In genomic region chr17:59642535-59642934, GRCh38 we compare ENCODE assay signal across 8 cellular contexts. TPM values are rescaled to one million over a fixed set of nuclear protein-coding genes. Genes with fewer than 3 reads are reported as not detected.
DNase-seq lines count a peak whose midpoint lies in the region; ATAC-seq and TF ChIP-seq lines count a peak whose summit lies in the region.

No MANE protein-coding gene starts in this region.

- TF ChIP-seq CTCF in A673 (conservative IDR thresholded peaks at IDR 0.05; ENCODE audit: low read depth, low read length) (no peak), GM12865 (IDR thresholded peaks at IDR 0.05; ENCODE audit: insufficient read depth, low read depth, low read length, missing control alignments) (no peak)

- POLR2A ChIA-PET in A673 (lab: Charles Lee; ENCODE audit: low non-redundant PET), result no interaction called here

- peak overlapping the region; percentile 84 for H3K27ac Mint-ChIP-seq in T-helper 17 cell

- CTCF ChIA-PET in A673 (lab: Charles Lee), result no interaction called here

- H3K27ac ChIP-seq in A673 (ENCODE audit: low read depth, low read length, poor library complexity, severe bottlenecking), result peak overlapping the region; percentile 16
- peak overlapping the region; percentile 3 for H3K27ac ChIP-seq in muscle layer of duodenum (ENCODE audit: low read length)

- peak overlapping the region; percentile 71 for H3K4me3 Mint-ChIP-seq in T-helper 17 cell

- DNase-seq in A673 (ENCODE audit: low spot score) (no peak), GM12865 (ENCODE audit: low read depth) (no peak), T-helper 17 cell (no peak), HPDE6-E6E7 (ENCODE audit: extremely low spot score) (no peak), NCI-H345 (lab: John Stamatoyannopoulos, UW) (no peak), middle frontal gyrus (ENCODE audit: extremely low spot score, low spot score) (no peak)

- intact Hi-C loops in A673 (cut with micrococcal nuclease; ENCODE audit: unreplicated experiment), result no loop called here

- no peak overlapping the region for H3K4me3 ChIP-seq in A673 (ENCODE audit: low read depth, low read length, poor library complexity, severe bottlenecking)
- H3K4me3 ChIP-seq in GM12865 (ENCODE audit: low read depth, low read length), result peak overlapping the region; percentile 12; the same call in 1 of the 2 replicates
- H3K4me3 ChIP-seq in muscle layer of duodenum (ENCODE audit: low read depth in 1 of 2, low read length in 2 of 2), result no peak overlapping the region

- no peak for ATAC-seq in T-helper 17 cell
- ATAC-seq in GM21717 (IDR thresholded peaks at IDR 0.05; ENCODE audit: unreplicated experiment), result no peak

- peaks cover 31% of the 10 kb centered on the region for H3K36me3 ChIP-seq in A673 (ENCODE audit: insufficient read depth, low read length, poor library complexity, severe bottlenecking)
- peaks cover 4 to 11% of the 10 kb centered on the region in 2 donors for H3K36me3 ChIP-seq in muscle layer of duodenum (ENCODE audit: control insufficient read depth in 1 of 2, insufficient read depth in 2 of 2, low read length in 2 of 2)

- no TSS peak for BruUV-seq in A673 (replicated peaks; lab: Mats Ljungman, UMichigan)

- H3K4me1 ChIP-seq in A673 (ENCODE audit: insufficient read depth, low read length, poor library complexity, severe bottlenecking), result peaks cover 14% of the 10 kb centered on the region
- H3K4me1 ChIP-seq in muscle layer of duodenum (ENCODE audit: control insufficient read depth in 1 of 2, insufficient read depth in 2 of 2, low read length in 2 of 2), result peaks cover 6 to 39% of the 10 kb centered on the region in 2 donors

- peaks cover 4% of the 10 kb centered on the region for H3K36me3 Mint-ChIP-seq in T-helper 17 cell (ENCODE audit: low read depth)

- no peaks in the 10 kb centered on the region for H3K27me3 ChIP-seq in A673 (replicated peaks; ENCODE audit: insufficient read depth, low read depth, low read length, poor library complexity)
- no peaks in the 10 kb centered on the region for H3K27me3 ChIP-seq in muscle layer of duodenum (ENCODE audit: low read depth, low read length)

- peaks cover 37% of the 10 kb centered on the region for H3K4me1 Mint-ChIP-seq in T-helper 17 cell

- H3K27me3 Mint-ChIP-seq in T-helper 17 cell, result no peaks in the 10 kb centered on the region

- H3K9me3 ChIP-seq in A673 (ENCODE audit: low read depth, low read length, poor library complexity, severe bottlenecking) (no peaks in the 10 kb centered on the region), T-helper 17 cell (ENCODE audit: control insufficient read depth, low read length, poor library complexity, severe bottlenecking) (no peaks in the 10 kb centered on the region), muscle layer of duodenum (ENCODE audit: control insufficient read depth in 1 of 2, low read length in 2 of 2) (no peaks in the 10 kb centered on the region)

RNA-seq across cellular contexts. Expression of gene CLTC, which starts 22.8 kb away (rescaled TPM):
- total RNA-seq in A673 (2021) (313 and 321 TPM in 2 replicates), T-helper 17 cell (10 to 100 TPM; 87.7 to 89.3 TPM)
